ENCODE assay signal across 21 cellular contexts in the genomic region with DNA sequence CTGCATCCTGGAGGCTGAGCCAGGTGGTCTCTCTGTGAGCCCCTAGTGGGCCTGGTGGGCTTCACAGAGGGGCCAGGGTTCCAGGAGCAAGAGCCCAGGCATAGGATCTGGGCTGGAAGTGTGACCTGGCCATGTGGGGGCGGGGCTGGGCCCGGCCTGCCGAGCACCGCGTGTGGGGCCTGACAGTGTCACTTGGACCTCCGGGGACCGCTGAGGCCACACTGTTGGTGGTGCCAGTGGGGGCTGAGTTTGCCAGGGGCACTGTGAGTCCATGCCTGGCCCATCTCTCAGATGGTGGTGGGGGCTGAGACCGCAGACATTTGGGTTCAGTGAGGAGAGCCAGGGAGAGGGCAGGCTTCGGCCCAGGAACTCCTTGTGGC. TPM values are rescaled to one million over a fixed set of nuclear protein-coding genes. Genes with fewer than 3 reads are reported as not detected.
DNase-seq lines count a peak whose midpoint lies in the region; ATAC-seq and TF ChIP-seq lines count a peak whose summit lies in the region.
"Had no signal": no experiment of that assay in that cellular context is flagged by ENCODE, and none has a peak within 500 bp of the region (broad histone marks: within the 10 kb centered on the region; RNA-seq: fewer than 3 reads in every experiment).

No MANE protein-coding gene starts in this region.

- no peaks in the 10 kb centered on the region for H3K9me3 Mint-ChIP-seq in neural crest cell
- no peaks in the 10 kb centered on the region for H3K9me3 Mint-ChIP-seq in stimulated activated naive B cell treated with anti-CD40 and anti-IgM and Interleukin-4, amounts not matched to agents 10 μg/mL and 1 μg/mL and 100 μg/mL, for 72 hours
- H3K9me3 Mint-ChIP-seq: CD4-positive, alpha-beta T cell; immature natural killer cell had no signal

- H3K4me1 ChIP-seq in HEK293 (ENCODE audit: control insufficient read depth, insufficient read depth, low read length) = peaks cover 3% of the 10 kb centered on the region; the same call in 1 of the 2 replicates

- no peak overlapping the region for H3K4me3 ChIP-seq in HEK293 (ENCODE audit: low read depth, low read length)
- H3K4me3 ChIP-seq: Peyer's patch, uterus had no signal

- peaks cover 47% of the 10 kb centered on the region for H3K4me1 Mint-ChIP-seq in T-helper 17 cell
- peaks cover 23% of the 10 kb centered on the region for H3K4me1 Mint-ChIP-seq in neural crest cell
- H3K4me1 Mint-ChIP-seq in stimulated activated naive B cell treated with anti-CD40 and anti-IgM and Interleukin-4, amounts not matched to agents 10 μg/mL and 1 μg/mL and 100 μg/mL, for 72 hours = peaks cover 57 to 86% of the 10 kb centered on the region in 2 donors

- no peaks in the 10 kb centered on the region for H3K9me3 ChIP-seq in HEK293 (ENCODE audit: control insufficient read depth, insufficient read depth, low read depth, low read length)
- H3K9me3 ChIP-seq in T-helper 17 cell (ENCODE audit: control insufficient read depth, low read length, poor library complexity, severe bottlenecking) = no peaks in the 10 kb centered on the region
- H3K9me3 ChIP-seq: Peyer's patch, uterus had no signal

- POLR2A ChIA-PET in HEK293 (lab: Yijun Ruan, JAX) = no interaction called here

- ATAC-seq in T-helper 17 cell = no peak
- no peak for ATAC-seq in stimulated activated naive B cell treated with anti-CD40 and anti-IgM and Interleukin-4, amounts not matched to agents 10 μg/mL and 1 μg/mL and 100 μg/mL, for 72 hours (replicated peaks)
- no peak for ATAC-seq in activated CD4-positive, CD25-positive, alpha-beta regulatory T cell treated with anti-CD3 and anti-CD28 coated beads, Interleukin-2, amount 50 U/mL, for 24 hours
- ATAC-seq: left lobe of liver had no signal

- H3K4me3 Mint-ChIP-seq in T-helper 17 cell = peak overlapping the region; percentile 9
- H3K4me3 Mint-ChIP-seq in neural crest cell = peak overlapping the region; percentile 23
- no peak overlapping the region for H3K4me3 Mint-ChIP-seq in stimulated activated naive B cell treated with anti-CD40 and anti-IgM and Interleukin-4, amounts not matched to agents 10 μg/mL and 1 μg/mL and 100 μg/mL, for 72 hours

- DNase-seq in T-helper 17 cell (no peak), neural crest cell (ENCODE audit: low read depth, low spot score) (no peak), NCI-H69 (lab: John Stamatoyannopoulos, UW) (no peak), G401 (ENCODE audit: low spot score) (no peak)
- no peak for DNase-seq in stimulated activated naive B cell treated with anti-CD40 and anti-IgM and Interleukin-4, amounts not matched to agents 10 μg/mL and 1 μg/mL and 100 μg/mL, for 72 hours
- DNase-seq: activated CD4-positive, alpha-beta T cell treated with anti-CD3 and anti-CD28 coated beads, Interleukin-2, amount 50 U/mL, for 48 hours; activated CD4-positive, CD25-positive, alpha-beta regulatory T cell; activated effector memory CD4-positive, alpha-beta T cell treated with anti-CD3 and anti-CD28 coated beads, Interleukin-2, amount 50 U/mL, for 16 hours; CD4-positive, alpha-beta T cell; GOT3; hippocampal formation; immature natural killer cell; NCI-H1105; NCI-H1930; Peyer's patch; small intestine; stimulated activated CD4-positive, alpha-beta T cell treated with anti-CD3 and anti-CD28 coated beads, Interleukin-2, amount 100 ng/mL, for 24 hours; uterus had no signal

- CTCF ChIA-PET in HEK293 (lab: Yijun Ruan, JAX) = no interaction called here

- TF ChIP-seq CTCF in HEK293 (tag by site-specific recombination; IDR thresholded peaks at IDR 0.05) = no peak
- TF ChIP-seq CTCF in neural crest cell (conservative IDR thresholded peaks at IDR 0.05) = no peak

- H3K36me3 ChIP-seq in HEK293 (ENCODE audit: control insufficient read depth in 2 of 2, insufficient read depth in 1 of 2, low read length in 2 of 2) = peaks cover 0 to 17% of the 10 kb centered on the region in 2 experiments; a peak in 1 of 3 replicates
- H3K36me3 ChIP-seq: uterus had no signal

- H3K27me3 Mint-ChIP-seq in T-helper 17 cell = no peaks in the 10 kb centered on the region
- H3K27me3 Mint-ChIP-seq in neural crest cell (ENCODE audit: low read depth) = no peaks in the 10 kb centered on the region
- H3K27me3 Mint-ChIP-seq in stimulated activated naive B cell treated with anti-CD40 and anti-IgM and Interleukin-4, amounts not matched to agents 10 μg/mL and 1 μg/mL and 100 μg/mL, for 72 hours = no peaks in the 10 kb centered on the region
- H3K27me3 Mint-ChIP-seq: CD4-positive, alpha-beta T cell had no signal

- H3K36me3 Mint-ChIP-seq in T-helper 17 cell (ENCODE audit: low read depth) = no peaks in the 10 kb centered on the region
- no peaks in the 10 kb centered on the region for H3K36me3 Mint-ChIP-seq in neural crest cell (ENCODE audit: low read depth)
- H3K36me3 Mint-ChIP-seq in stimulated activated naive B cell treated with anti-CD40 and anti-IgM and Interleukin-4, amounts not matched to agents 10 μg/mL and 1 μg/mL and 100 μg/mL, for 72 hours = peaks cover 11 to 15% of the 10 kb centered on the region in 2 donors
- H3K36me3 Mint-ChIP-seq: immature natural killer cell had no signal

- H3K27ac Mint-ChIP-seq in T-helper 17 cell (no peak overlapping the region), neural crest cell (ENCODE audit: unreplicated experiment) (no peak overlapping the region)
- H3K27ac Mint-ChIP-seq in stimulated activated naive B cell treated with anti-CD40 and anti-IgM and Interleukin-4, amounts not matched to agents 10 μg/mL and 1 μg/mL and 100 μg/mL, for 72 hours = peak overlapping the region; percentile 59
- H3K27ac Mint-ChIP-seq: immature natural killer cell had no signal

- H3K27ac ChIP-seq in HEK293 (ENCODE audit: extremely low read depth, low read depth, low read length) = no peak overlapping the region
- H3K27ac ChIP-seq: uterus had no signal

- in situ Hi-C loops in G401 (cut with HindIII; ENCODE audit: low sequenced_read_pairs) = no loop called here

TF ChIP-seq in HEK293, 187 proteins besides CTCF, POLR2A, EP300 and RAD21:
- peak; percentile 24; the same call in 1 of the 2 replicates for TF ChIP-seq GLIS1 (tag by site-specific recombination; IDR thresholded peaks at IDR 0.05)
- TF ChIP-seq ZNF169 (tag by site-specific recombination; IDR thresholded peaks at IDR 0.05) = no peak
- peak; percentile 55; the same call in 1 of the 2 replicates for TF ChIP-seq GLIS2 (tag by site-specific recombination; IDR thresholded peaks at IDR 0.05)

RNA-seq across cellular contexts. Expression of a gene that starts 5.2 kb away (rescaled TPM):
- total RNA-seq in T-helper 17 cell (10 to 100 TPM; 79.3 to 86.3 TPM), neural crest cell (118 and 121 TPM in 2 replicates)
- 9.5 and 10.2 TPM in 2 replicates for total RNA-seq in G401 (2014; rRNA removed; shearing (Covaris generic))

Comparison
In these comparisons a context has a peak if more than half of its experiments do, and no peak if none do; other contexts are left out.
1. H3K4me3 Mint-ChIP-seq: peak in T-helper 17 cell (single experiment) and neural crest cell (single experiment); none in stimulated activated naive B cell treated with anti-CD40 and anti-IgM and Interleukin-4, amounts not matched to agents 10 μg/mL and 1 μg/mL and 100 μg/mL, for 72 hours (0 of 2).